10 cellular contexts compared by ENCODE assay signal in genomic region chr12:10304161-10304574, GRCh38. TPM values are rescaled to one million over a fixed set of nuclear protein-coding genes. Genes with fewer than 3 reads are reported as not detected.
DNase-seq lines count a peak whose midpoint lies in the region; ATAC-seq, FAIRE-seq and TF ChIP-seq lines count a peak whose summit lies in the region.
"Had no signal": no experiment of that assay in that cellular context is flagged by ENCODE, and none has a peak within 500 bp of the region (broad histone marks: within the 10 kb centered on the region; RNA-seq: fewer than 3 reads in every experiment).

No MANE protein-coding gene starts in this region.

- TF ChIP-seq POLR2A in GM12891 (IDR thresholded peaks at IDR 0.05; ENCODE audit: low read depth, low read length) = no peak

- H3K4me3 Mint-ChIP-seq in nephron progenitor cell = no peak overlapping the region

- no peak overlapping the region for H3K4me3 ChIP-seq in adipocyte (ENCODE audit: low read length)

- H3K9me3 Mint-ChIP-seq in nephron progenitor cell = peaks cover 9% of the 10 kb centered on the region

- no peak for FAIRE-seq in GM12891 (lab: Jason Lieb, UNC)
- FAIRE-seq: G401.6 had no signal

- H3K9ac ChIP-seq in adipocyte (ENCODE audit: low read length) = no peak overlapping the region

- peaks cover 3% of the 10 kb centered on the region for H3K27me3 Mint-ChIP-seq in nephron progenitor cell (ENCODE audit: low read depth, poor library complexity)

- H3K4me1 Mint-ChIP-seq in nephron progenitor cell = no peaks in the 10 kb centered on the region

- DNase-seq in Daoy (ENCODE audit: low read depth) (peak; percentile 67), adipocyte (ENCODE audit: low read depth) (peak; percentile 30), myocyte (ENCODE audit: low read depth) (peak; percentile 11), cortex of kidney (lab: John Stamatoyannopoulos, UW) (no peak), GM12891 (ENCODE audit: insufficient read length, low spot score) (no peak), nephron progenitor cell (no peak)

- peak; percentile 50 for ATAC-seq in HG02885 (IDR thresholded peaks at IDR 0.05; ENCODE audit: poor library complexity, unreplicated experiment)
- no peak for ATAC-seq in HG02571 (IDR thresholded peaks at IDR 0.05; ENCODE audit: unreplicated experiment)

- no peaks in the 10 kb centered on the region for H3K36me3 ChIP-seq in adipocyte (ENCODE audit: control insufficient read depth, insufficient read depth, low read length, severe bottlenecking)

- peaks cover 13% of the 10 kb centered on the region for H3K4me1 ChIP-seq in adipocyte (ENCODE audit: control insufficient read depth, insufficient read depth, low read length)

- no peak for TF ChIP-seq CTCF in nephron progenitor cell (IDR thresholded peaks at IDR 0.05)

- no peaks in the 10 kb centered on the region for H3K27me3 ChIP-seq in adipocyte (replicated peaks; ENCODE audit: control insufficient read depth, insufficient read depth, low read length)

- H3K9me3 ChIP-seq in adipocyte (ENCODE audit: control insufficient read depth, low read length) = peaks cover 5% of the 10 kb centered on the region

- H3K36me3 Mint-ChIP-seq in nephron progenitor cell (ENCODE audit: low read depth) = no peaks in the 10 kb centered on the region

- no peak overlapping the region for H3K27ac Mint-ChIP-seq in nephron progenitor cell

TF ChIP-seq in GM12891, 5 proteins besides CTCF, POLR2A, EP300 and RAD21:
- TF ChIP-seq TAF1 (IDR thresholded peaks at IDR 0.05; ENCODE audit: low read depth, low read length) (no peak), POLR2AphosphoS5 (IDR thresholded peaks at IDR 0.05; ENCODE audit: low read depth, low read length) (no peak), SPI1 (IDR thresholded peaks at IDR 0.05; ENCODE audit: low read depth, low read length) (no peak), POU2F2 (IDR thresholded peaks at IDR 0.05; ENCODE audit: low read depth, low read length) (no peak), PAX5 (IDR thresholded peaks at IDR 0.05; ENCODE audit: insufficient read depth, low read length, severe bottlenecking) (no peak)
TF ChIP-seq in GM12891: peak in this region for 0.

RNA-seq across cellular contexts. Expression of gene KLRD1, which starts 3.5 kb away (rescaled TPM):
- total RNA-seq in Daoy (2014; rRNA removed; shearing (Covaris generic)) = 0.29 TPM in 1 of 2 replicates, not detected in the other
- total RNA-seq in myocyte = under 0.01 and 0.03 TPM in 2 replicates
- 0.04 TPM for polyA plus RNA-seq in myocyte (2012)
- polyA plus RNA-seq in GM12891 (2012; ENCODE audit: low read depth, missing spikeins) = 0.33 TPM
- total RNA-seq: SK-MEL-5 had no signal

Comparison
In these comparisons a context has a peak if more than half of its experiments do, and no peak if none do; other contexts are left out.
1. DNase-seq: peak in Daoy (single experiment), adipocyte (single experiment) and myocyte (single experiment); none in cortex of kidney (single experiment), GM12891 (single experiment) and nephron progenitor cell (single experiment).